ENCODE assay signal across 20 cellular contexts in the genomic region with DNA sequence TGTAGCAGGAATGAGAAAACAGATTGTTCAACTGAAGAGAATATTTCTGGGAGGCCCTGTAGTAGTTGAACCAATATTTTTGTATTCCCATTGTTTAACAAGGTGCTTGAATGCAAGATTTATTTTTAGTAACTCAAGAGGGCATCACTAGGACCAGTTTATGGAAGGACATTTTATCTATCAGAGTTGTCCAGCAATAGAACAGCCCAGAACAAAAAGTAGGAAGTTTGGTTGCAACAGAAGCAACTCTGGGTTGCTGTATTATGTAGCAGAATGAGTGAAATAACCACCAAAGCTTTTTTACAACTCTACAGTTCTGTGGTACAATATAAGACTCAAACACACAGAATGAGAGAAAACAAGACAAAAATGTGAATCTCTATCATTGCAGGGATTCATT. TPM values are rescaled to one million over a fixed set of nuclear protein-coding genes. Genes with fewer than 3 reads are reported as not detected.
DNase-seq lines count a peak whose midpoint lies in the region; ATAC-seq, FAIRE-seq and TF ChIP-seq lines count a peak whose summit lies in the region.
"Had no signal": no experiment of that assay in that cellular context is flagged by ENCODE, and none has a peak within 500 bp of the region (broad histone marks: within the 10 kb centered on the region; RNA-seq: fewer than 3 reads in every experiment).

No MANE protein-coding gene starts in this region.

- ATAC-seq in K562 (peak; percentile 28), GM21423 (IDR thresholded peaks at IDR 0.05; ENCODE audit: unreplicated experiment) (no peak)
- ATAC-seq: naive thymus-derived CD8-positive, alpha-beta T cell; Panc1 had no signal

- H3K79me2 ChIP-seq in GM23248 (ENCODE audit: insufficient read depth) (no peaks in the 10 kb centered on the region), K562 (ENCODE audit: control insufficient read depth, insufficient read depth, low read length) (peaks cover 99% of the 10 kb centered on the region), smooth muscle cell (ENCODE audit: low read depth) (no peaks in the 10 kb centered on the region)

- no peaks in the 10 kb centered on the region for H4K20me1 ChIP-seq in GM23248 (ENCODE audit: insufficient read depth)
- H4K20me1 ChIP-seq in K562 (replicated peaks; ENCODE audit: control insufficient read depth, insufficient read depth, low read length) = no peaks in the 10 kb centered on the region
- no peaks in the 10 kb centered on the region for H4K20me1 ChIP-seq in smooth muscle cell (ENCODE audit: low read depth)

- H3K4me2 ChIP-seq in GM23248 (ENCODE audit: unreplicated experiment) (no peak overlapping the region), K562 (ENCODE audit: insufficient read depth, low read length) (peak overlapping the region; percentile 24; the same call in 1 of the 2 replicates), smooth muscle cell (peak overlapping the region; percentile 69)

- no peaks in the 10 kb centered on the region for H3K9me3 ChIP-seq in GM23248 (ENCODE audit: low read depth)
- H3K9me3 ChIP-seq in K562 (replicated peaks; ENCODE audit: control insufficient read depth, insufficient read depth, low read depth, low read length) = no peaks in the 10 kb centered on the region
- no peaks in the 10 kb centered on the region for H3K9me3 ChIP-seq in liver (ENCODE audit: control insufficient read depth in 4 of 4, low read length in 3 of 4)
- no peaks in the 10 kb centered on the region for H3K9me3 ChIP-seq in smooth muscle cell (replicated peaks; ENCODE audit: low read depth)
- H3K9me3 ChIP-seq: thyroid gland had no signal

- in situ Hi-C loops in GM23248 (cut with MboI) (no loop called here), K562 (cut with MboI) (no loop called here)

- CTCF ChIA-PET in K562 (lab: Yijun Ruan, JAX; ENCODE audit: low intra/inter-chr PET ratio) = no interaction called here

- POLR2A ChIA-PET in K562 (lab: Yijun Ruan, JAX) = no interaction called here

- no peak for FAIRE-seq in K562 (lab: Jason Lieb, UNC)

- no peak for TF ChIP-seq CTCF in K562 (IDR thresholded peaks at IDR 0.05 in 2 of 3, conservative IDR thresholded peaks at IDR 0.05 in 1 of 3; ENCODE audit: insufficient read depth in 2 of 3, low read depth in 1 of 3, low read length in 3 of 3)
- TF ChIP-seq CTCF in liver (IDR thresholded peaks at IDR 0.05; ENCODE audit: low read depth, low read length, missing input control) = no peak
- TF ChIP-seq CTCF in smooth muscle cell (IDR thresholded peaks at IDR 0.05; ENCODE audit: borderline replicate concordance, insufficient read depth, poor library complexity, severe bottlenecking) = no peak

- intact Hi-C loops in K562 (cut with micrococcal nuclease) = no loop called here

- H3K36me3 ChIP-seq in GM23248 (ENCODE audit: low read depth) = no peaks in the 10 kb centered on the region
- H3K36me3 ChIP-seq in K562 (ENCODE audit: control insufficient read depth, insufficient read depth, low read length) = peaks cover 96% of the 10 kb centered on the region
- H3K36me3 ChIP-seq in liver (ENCODE audit: control insufficient read depth in 4 of 4, insufficient read depth in 3 of 4, low read depth in 1 of 4, low read length in 3 of 4) = peaks cover 0 to 3% (median under 1%) of the 10 kb centered on the region in 4 donors
- no peaks in the 10 kb centered on the region for H3K36me3 ChIP-seq in smooth muscle cell (ENCODE audit: low read depth)
- H3K36me3 ChIP-seq: thyroid gland had no signal

- TF ChIP-seq POLR2A in K562 (conservative IDR thresholded peaks at IDR 0.05) = no peak

- H3K27ac ChIP-seq in GM23248 = no peak overlapping the region
- peak overlapping the region; percentile 57; the same call in 2 of the 3 replicates for H3K27ac ChIP-seq in K562 (ENCODE audit: extremely low read depth, low read depth, low read length)
- H3K27ac ChIP-seq in liver (ENCODE audit: low read depth in 1 of 2, low read length in 2 of 2) = peak overlapping the region; percentile 17 to 44
- H3K27ac ChIP-seq in smooth muscle cell (ENCODE audit: low read depth) = peak overlapping the region; percentile 71

- H3K27me3 ChIP-seq in GM23248 (replicated peaks; ENCODE audit: insufficient read depth) = no peaks in the 10 kb centered on the region
- no peaks in the 10 kb centered on the region for H3K27me3 ChIP-seq in K562 (ENCODE audit: control insufficient read depth in 2 of 2, insufficient read depth in 2 of 2, low read length in 2 of 2)
- no peaks in the 10 kb centered on the region for H3K27me3 ChIP-seq in liver (ENCODE audit: control insufficient read depth in 4 of 4, insufficient read depth in 4 of 4, low read length in 3 of 4)
- H3K27me3 ChIP-seq in smooth muscle cell (ENCODE audit: low read depth) = no peaks in the 10 kb centered on the region
- H3K27me3 ChIP-seq: thyroid gland had no signal

- H3F3A ChIP-seq in GM23248 (ENCODE audit: insufficient read depth) (peaks cover 28% of the 10 kb centered on the region), smooth muscle cell (ENCODE audit: low read depth) (peaks cover 23% of the 10 kb centered on the region)

- DNase-seq in GM23248 (no peak), K562 (ENCODE audit: extremely low read depth in 1 of 4, low spot score in 3 of 4) (no peak), smooth muscle cell (lab: John Stamatoyannopoulos, UW; ENCODE audit: unreplicated experiment) (no peak), cortex of kidney (lab: John Stamatoyannopoulos, UW) (no peak), KG1 (lab: John Stamatoyannopoulos, UW) (no peak), NCI-H524 treated with DMSO at 0.1 percent for 48 hours (lab: John Stamatoyannopoulos, UW) (no peak)
- DNase-seq: activated CD4-positive, CD25-positive, alpha-beta regulatory T cell; activated effector memory CD4-positive, alpha-beta T cell treated with anti-CD3 and anti-CD28 coated beads, Interleukin-2, amount 50 U/mL, for 16 hours; anterior cingulate cortex; COR-L47; EL; hypothalamus; left cardiac atrium; naive thymus-derived CD8-positive, alpha-beta T cell; NCI-H2029; NCI-H524; thyroid gland had no signal

- H2AFZ ChIP-seq in GM23248 (peak overlapping the region; percentile 63; the same call in 1 of the 2 replicates), K562 (ENCODE audit: low read depth, low read length) (no peak overlapping the region), smooth muscle cell (ENCODE audit: low read depth) (peak overlapping the region; percentile 85)

- H3K9me1 ChIP-seq in K562 (ENCODE audit: control insufficient read depth, insufficient read depth, low read length) = no peaks in the 10 kb centered on the region

- peaks cover 49% of the 10 kb centered on the region for H3K4me1 ChIP-seq in GM23248 (ENCODE audit: insufficient read depth)
- peaks cover 0 to 58% of the 10 kb centered on the region in 2 experiments; a peak in 3 of 5 replicates for H3K4me1 ChIP-seq in K562 (replicated peaks in 1 of 2; ENCODE audit: control insufficient read depth in 2 of 2, insufficient read depth in 2 of 2, low read length in 2 of 2)
- H3K4me1 ChIP-seq in liver (ENCODE audit: control insufficient read depth in 4 of 4, insufficient read depth in 4 of 4, low read length in 3 of 4) = peaks cover 3 to 37% (median 18%) of the 10 kb centered on the region in 4 donors
- peaks cover 25% of the 10 kb centered on the region for H3K4me1 ChIP-seq in smooth muscle cell (ENCODE audit: low read depth)

- TF ChIP-seq RAD21 in K562 (CRISPR knock-in tag; conservative IDR thresholded peaks at IDR 0.05 in 1 of 2, IDR thresholded peaks at IDR 0.05 in 1 of 2) = no peak
- no peak for TF ChIP-seq RAD21 in liver (IDR thresholded peaks at IDR 0.05)

- no peaks in the 10 kb centered on the region for H3K9me2 ChIP-seq in GM23248 (ENCODE audit: insufficient read depth)

- H3K4me3 ChIP-seq in GM23248 (no peak overlapping the region), K562 (no peak overlapping the region), liver (ENCODE audit: low read depth in 1 of 3, low read length in 3 of 3) (no peak overlapping the region), smooth muscle cell (no peak overlapping the region)
- H3K4me3 ChIP-seq: thyroid gland had no signal

- TF ChIP-seq EP300 in K562 (IDR thresholded peaks at IDR 0.05; ENCODE audit: low read length) = no peak

- H3K9ac ChIP-seq in GM23248 = no peak overlapping the region
- peak overlapping the region in 1 of 2 experiments; percentile 17; a peak in 1 of 4 replicates for H3K9ac ChIP-seq in K562 (ENCODE audit: insufficient read depth in 1 of 2, low read depth in 2 of 2, low read length in 2 of 2)
- H3K9ac ChIP-seq in liver (ENCODE audit: low read depth in 1 of 2, low read length in 2 of 2) = no peak overlapping the region
- no peak overlapping the region for H3K9ac ChIP-seq in smooth muscle cell (ENCODE audit: low read depth)

- BruUV-seq in K562 (replicated peaks; lab: Mats Ljungman, UMichigan) = no TSS peak

TF ChIP-seq in K562, 482 proteins besides CTCF, POLR2A, EP300 and RAD21:
- TF ChIP-seq ZNF79 (CRISPR knock-in tag; IDR thresholded peaks at IDR 0.05; ENCODE audit: low read depth) = 0 out of 2 replicates have a peak, but pooled peaks have one; percentile 7
- TF ChIP-seq SNRNP70 (optimal IDR thresholded peaks at IDR 0.05; ENCODE audit: low read depth, low read length) = no peak

RNA-seq across cellular contexts. Expression of a gene that starts 34.7 kb away (rescaled TPM):
- total RNA-seq in GM23248 (2014; rRNA removed; shearing (Covaris generic)) = 20.2 and 23.0 TPM in 2 replicates
- 12.4 and 13.5 TPM in 2 replicates for polyA plus RNA-seq in GM23248 (2016; fragmentation: Nextera tagmentation; extraction: Ambion mirVana)
- 894 and 1,629 TPM in 2 replicates for total RNA-seq in K562 (2011; cell fraction: chromatin; rRNA removed; ENCODE audit: low replicate concordance)
- total RNA-seq in K562 (2011; cell fraction: nucleolus; rRNA removed) = 336 and 368 TPM in 2 replicates
- 603 and 625 TPM in 2 replicates for total RNA-seq in K562 (2011; cell fraction: nucleoplasm; rRNA removed)
- 228 and 247 TPM in 2 replicates for total RNA-seq in K562 (2014; rRNA removed)
- total RNA-seq in K562 (2014; rRNA removed; fragmentation: Illumina TruSeq; extraction: Trizol) = 393 and 413 TPM in 2 replicates
- total RNA-seq in K562 (2015; rRNA removed; fragmentation: Illumina TruSeq; extraction: Trizol) = 254 and 267 TPM in 2 replicates
- total RNA-seq in K562 (2021) = 290 and 301 TPM in 2 replicates
- 205 and 316 TPM in 2 replicates for polyA plus RNA-seq in K562 (2011; rRNA removed)
- 91.5 and 147 TPM in 2 replicates for polyA plus RNA-seq in K562 (2011; cell fraction: cytosol; rRNA removed)
- polyA plus RNA-seq in K562 (2011; cell fraction: nucleus; rRNA removed) = 211 and 239 TPM in 2 replicates
- 152 and 202 TPM in 2 replicates for polyA plus RNA-seq in K562 (2012)
- 288 and 329 TPM in 2 replicates for polyA plus RNA-seq in K562 (2014; fragmentation: Illumina TruSeq; extraction: Trizol)
- polyA plus RNA-seq in K562 (2014; fragmentation: Nextera tagmentation; extraction: Ambion mirVana) = 100 to 1,000 TPM; 221 to 292 TPM
- 195 and 210 TPM in 2 replicates for polyA plus RNA-seq in K562 (2014; rRNA removed)
- 717 and 810 TPM in 2 replicates for polyA minus RNA-seq in K562 (2011; rRNA and poly(A)+ RNA removed)
- 96.8 and 138 TPM in 2 replicates for polyA minus RNA-seq in K562 (2011; cell fraction: cytosol; rRNA and poly(A)+ RNA removed)
- polyA minus RNA-seq in K562 (2011; cell fraction: nucleus; rRNA and poly(A)+ RNA removed) = 704 and 866 TPM in 2 replicates
- total RNA-seq in liver = 10 to 100 TPM in 1 of 2 donors, 1 to 10 TPM in 1; 8.5 to 58.0 TPM
- polyA plus RNA-seq in liver = 10 to 100 TPM; 11.1 to 18.1 TPM
- total RNA-seq in smooth muscle cell = 12.9 and 21.6 TPM in 2 replicates
- polyA plus RNA-seq in smooth muscle cell = 5.8 and 9.5 TPM in 2 replicates
- total RNA-seq: naive thymus-derived CD8-positive, alpha-beta T cell had no signal
- polyA plus RNA-seq: naive thymus-derived CD8-positive, alpha-beta T cell had no signal
